1 cellular context compared by ENCODE assay signal in the genomic region with DNA sequence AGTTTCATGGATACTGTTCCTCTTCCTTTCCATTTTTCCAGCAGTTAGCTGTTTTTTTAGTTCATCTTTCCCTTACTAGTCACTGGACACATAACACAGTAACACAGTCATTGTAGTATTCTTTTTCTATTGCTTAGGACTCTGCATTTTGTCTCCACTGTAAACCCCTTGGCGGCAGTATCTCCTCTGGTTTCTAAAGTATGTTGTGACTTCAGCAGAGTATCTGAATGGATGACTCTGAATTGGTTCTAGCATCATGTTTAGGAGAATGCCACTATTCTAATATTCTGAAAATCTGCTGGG.
TF ChIP-seq lines count a peak whose summit lies in the region.

No MANE protein-coding gene starts in this region.

TF ChIP-seq in GM12878, 131 proteins besides CTCF, POLR2A, EP300 and RAD21 (continued from another document):
- TF ChIP-seq, protein P1, sequence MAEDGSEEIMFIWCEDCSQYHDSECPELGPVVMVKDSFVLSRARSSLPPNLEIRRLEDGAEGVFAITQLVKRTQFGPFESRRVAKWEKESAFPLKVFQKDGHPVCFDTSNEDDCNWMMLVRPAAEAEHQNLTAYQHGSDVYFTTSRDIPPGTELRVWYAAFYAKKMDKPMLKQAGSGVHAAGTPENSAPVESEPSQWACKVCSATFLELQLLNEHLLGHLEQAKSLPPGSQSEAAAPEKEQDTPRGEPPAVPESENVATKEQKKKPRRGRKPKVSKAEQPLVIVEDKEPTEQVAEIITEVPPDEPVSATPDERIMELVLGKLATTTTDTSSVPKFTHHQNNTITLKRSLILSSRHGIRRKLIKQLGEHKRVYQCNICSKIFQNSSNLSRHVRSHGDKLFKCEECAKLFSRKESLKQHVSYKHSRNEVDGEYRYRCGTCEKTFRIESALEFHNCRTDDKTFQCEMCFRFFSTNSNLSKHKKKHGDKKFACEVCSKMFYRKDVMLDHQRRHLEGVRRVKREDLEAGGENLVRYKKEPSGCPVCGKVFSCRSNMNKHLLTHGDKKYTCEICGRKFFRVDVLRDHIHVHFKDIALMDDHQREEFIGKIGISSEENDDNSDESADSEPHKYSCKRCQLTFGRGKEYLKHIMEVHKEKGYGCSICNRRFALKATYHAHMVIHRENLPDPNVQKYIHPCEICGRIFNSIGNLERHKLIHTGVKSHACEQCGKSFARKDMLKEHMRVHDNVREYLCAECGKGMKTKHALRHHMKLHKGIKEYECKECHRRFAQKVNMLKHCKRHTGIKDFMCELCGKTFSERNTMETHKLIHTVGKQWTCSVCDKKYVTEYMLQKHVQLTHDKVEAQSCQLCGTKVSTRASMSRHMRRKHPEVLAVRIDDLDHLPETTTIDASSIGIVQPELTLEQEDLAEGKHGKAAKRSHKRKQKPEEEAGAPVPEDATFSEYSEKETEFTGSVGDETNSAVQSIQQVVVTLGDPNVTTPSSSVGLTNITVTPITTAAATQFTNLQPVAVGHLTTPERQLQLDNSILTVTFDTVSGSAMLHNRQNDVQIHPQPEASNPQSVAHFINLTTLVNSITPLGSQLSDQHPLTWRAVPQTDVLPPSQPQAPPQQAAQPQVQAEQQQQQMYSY (CRISPR knock-in tag; IDR thresholded peaks at IDR 0.05) = no peak
- TF ChIP-seq PAX8 (IDR thresholded peaks at IDR 0.05) = no peak
- TF ChIP-seq, protein P2, sequence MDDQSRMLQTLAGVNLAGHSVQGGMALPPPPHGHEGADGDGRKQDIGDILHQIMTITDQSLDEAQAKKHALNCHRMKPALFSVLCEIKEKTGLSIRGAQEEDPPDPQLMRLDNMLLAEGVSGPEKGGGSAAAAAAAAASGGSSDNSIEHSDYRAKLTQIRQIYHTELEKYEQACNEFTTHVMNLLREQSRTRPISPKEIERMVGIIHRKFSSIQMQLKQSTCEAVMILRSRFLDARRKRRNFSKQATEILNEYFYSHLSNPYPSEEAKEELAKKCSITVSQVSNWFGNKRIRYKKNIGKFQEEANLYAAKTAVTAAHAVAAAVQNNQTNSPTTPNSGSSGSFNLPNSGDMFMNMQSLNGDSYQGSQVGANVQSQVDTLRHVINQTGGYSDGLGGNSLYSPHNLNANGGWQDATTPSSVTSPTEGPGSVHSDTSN (IDR thresholded peaks at IDR 0.05; ENCODE audit: insufficient replicate concordance, low read depth, low read length) = no peak
- no peak for TF ChIP-seq ZNF384 (IDR thresholded peaks at IDR 0.05; ENCODE audit: borderline replicate concordance, low read depth, low read length)
- TF ChIP-seq, protein P3, sequence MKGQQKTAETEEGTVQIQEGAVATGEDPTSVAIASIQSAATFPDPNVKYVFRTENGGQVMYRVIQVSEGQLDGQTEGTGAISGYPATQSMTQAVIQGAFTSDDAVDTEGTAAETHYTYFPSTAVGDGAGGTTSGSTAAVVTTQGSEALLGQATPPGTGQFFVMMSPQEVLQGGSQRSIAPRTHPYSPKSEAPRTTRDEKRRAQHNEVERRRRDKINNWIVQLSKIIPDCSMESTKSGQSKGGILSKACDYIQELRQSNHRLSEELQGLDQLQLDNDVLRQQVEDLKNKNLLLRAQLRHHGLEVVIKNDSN (IDR thresholded peaks at IDR 0.05; ENCODE audit: borderline replicate concordance, extremely low read length, insufficient read depth, low read depth, low read length) = no peak
- no peak for TF ChIP-seq MEF2B (IDR thresholded peaks at IDR 0.05; ENCODE audit: partially characterized antibody, poor library complexity, severe bottlenecking)
